Comparison of ENCODE assay signal across 11 cellular contexts in the genomic region with DNA sequence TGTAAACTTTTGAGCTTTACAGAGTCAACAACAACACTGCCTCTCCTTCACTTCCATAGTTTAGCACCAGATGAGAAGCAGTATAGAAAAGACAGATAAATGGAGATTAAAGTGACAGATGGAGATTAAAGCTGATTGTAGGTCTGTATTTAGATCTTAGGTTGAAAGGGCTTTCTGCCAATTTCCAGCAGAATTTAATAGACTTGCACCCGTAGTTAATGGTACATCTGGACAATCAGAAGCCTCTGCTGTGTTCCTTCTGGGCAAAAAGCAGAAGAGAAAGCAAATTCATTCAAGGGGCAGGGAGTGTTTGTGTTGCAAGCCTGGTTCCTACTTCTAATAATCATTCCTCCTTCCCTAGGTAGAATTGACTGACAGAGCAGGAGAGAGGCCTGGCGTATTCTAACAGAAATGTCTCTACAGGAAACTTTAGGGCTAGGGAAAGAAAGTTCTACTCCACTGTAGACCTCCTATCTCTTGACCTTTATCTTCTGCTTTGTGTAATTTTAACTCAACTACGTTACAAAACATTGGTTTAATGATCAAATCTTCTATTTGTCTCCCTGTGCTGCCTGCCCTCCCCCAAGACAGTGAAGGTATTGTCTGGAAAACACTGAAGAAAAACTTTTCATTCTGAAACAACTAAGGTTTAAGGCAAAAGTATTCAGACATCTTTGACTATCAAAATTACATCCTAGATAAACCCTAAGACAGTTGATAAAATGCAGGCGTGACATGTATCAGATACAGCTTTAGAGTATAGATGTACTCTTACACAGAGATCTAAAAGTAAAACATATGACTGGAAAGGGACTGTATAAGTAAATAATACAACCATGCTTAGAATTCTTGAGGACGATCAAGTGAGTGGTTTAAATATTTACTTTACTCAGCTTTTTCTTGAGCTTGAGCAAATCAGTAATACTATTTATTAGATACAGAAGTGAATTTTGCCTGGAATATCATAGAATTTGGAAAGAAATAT. TPM values are rescaled to one million over a fixed set of nuclear protein-coding genes. Genes with fewer than 3 reads are reported as not detected.
DNase-seq lines count a peak whose midpoint lies in the region; ATAC-seq, FAIRE-seq and TF ChIP-seq lines count a peak whose summit lies in the region.
"Had no signal": no experiment of that assay in that cellular context is flagged by ENCODE, and none has a peak within 500 bp of the region (broad histone marks: within the 10 kb centered on the region; RNA-seq: fewer than 3 reads in every experiment).

No MANE protein-coding gene starts in this region.

- H3K9me3 Mint-ChIP-seq in neural progenitor cell = no peaks in the 10 kb centered on the region
- H3K9me3 Mint-ChIP-seq in stimulated activated effector memory CD8-positive, alpha-beta T cell treated with anti-CD3 and anti-CD28 coated beads, Interleukin-12 subunit alpha, Interleukin-12 subunit beta, amount 100 ng/mL, for 72 hours = no peaks in the 10 kb centered on the region
- H3K9me3 Mint-ChIP-seq in activated CD8-positive, alpha-beta T cell treated with anti-CD3 and anti-CD28 coated beads for 36 hours = no peaks in the 10 kb centered on the region
- H3K9me3 Mint-ChIP-seq: activated CD4-positive, alpha-beta T cell treated with anti-CD3 and anti-CD28 coated beads, Interleukin-2, amount 10 ng/mL, durations not matched to agents 24 days and 14 days had no signal

- peak overlapping the region; percentile 18 for H3K27ac Mint-ChIP-seq in neural progenitor cell
- H3K27ac Mint-ChIP-seq in stimulated activated effector memory CD8-positive, alpha-beta T cell treated with anti-CD3 and anti-CD28 coated beads, Interleukin-12 subunit alpha, Interleukin-12 subunit beta, amount 100 ng/mL, for 72 hours = no peak overlapping the region
- no peak overlapping the region for H3K27ac Mint-ChIP-seq in activated CD8-positive, alpha-beta T cell treated with anti-CD3 and anti-CD28 coated beads for 36 hours
- H3K27ac Mint-ChIP-seq: activated CD4-positive, alpha-beta T cell treated with anti-CD3 and anti-CD28 coated beads, Interleukin-2, amount 10 ng/mL, durations not matched to agents 24 days and 14 days had no signal

- CTCF ChIA-PET in K562 (lab: Yijun Ruan, JAX; ENCODE audit: low intra/inter-chr PET ratio) = no interaction called here
- CTCF ChIA-PET in activated CD8-positive, alpha-beta T cell treated with anti-CD3 and anti-CD28 coated beads for 36 hours (lab: Charles Lee) = no interaction called here

- H3K9ac ChIP-seq in HUES48 (ENCODE audit: low read depth, low read length) (no peak overlapping the region), K562 (ENCODE audit: insufficient read depth in 1 of 2, low read depth in 2 of 2, low read length in 2 of 2) (no peak overlapping the region), neural progenitor cell (no peak overlapping the region)

- H3K27me3 ChIP-seq in HUES48 (ENCODE audit: control insufficient read depth, insufficient read depth, low read length) = no peaks in the 10 kb centered on the region
- H3K27me3 ChIP-seq in K562 (ENCODE audit: control insufficient read depth in 2 of 2, insufficient read depth in 2 of 2, low read length in 2 of 2) = peaks cover 0 to 6% of the 10 kb centered on the region in 2 experiments; a peak in 1 of 5 replicates
- no peaks in the 10 kb centered on the region for H3K27me3 ChIP-seq in neural progenitor cell

- H3K36me3 ChIP-seq in HUES48 (ENCODE audit: control insufficient read depth, insufficient read depth, low read length) (no peaks in the 10 kb centered on the region), K562 (ENCODE audit: control insufficient read depth, insufficient read depth, low read length) (no peaks in the 10 kb centered on the region), neural progenitor cell (no peaks in the 10 kb centered on the region)

- H3K79me2 ChIP-seq in K562 (ENCODE audit: control insufficient read depth, insufficient read depth, low read length) (no peaks in the 10 kb centered on the region), neural progenitor cell (ENCODE audit: low read depth) (peaks cover 9% of the 10 kb centered on the region)

- peaks cover 24% of the 10 kb centered on the region for H3K4me1 ChIP-seq in HUES48 (ENCODE audit: control insufficient read depth, insufficient read depth, low read length)
- no peaks in the 10 kb centered on the region; a peak in 1 of 5 replicates for H3K4me1 ChIP-seq in K562 (replicated peaks in 1 of 2; ENCODE audit: control insufficient read depth in 2 of 2, insufficient read depth in 2 of 2, low read length in 2 of 2)
- H3K4me1 ChIP-seq in neural progenitor cell = peaks cover 11% of the 10 kb centered on the region

- H3K4me3 ChIP-seq in HUES48 (ENCODE audit: low read depth, low read length) = no peak overlapping the region
- no peak overlapping the region for H3K4me3 ChIP-seq in K562
- H3K4me3 ChIP-seq in neural progenitor cell = no peak overlapping the region

- H2AFZ ChIP-seq in K562 (ENCODE audit: low read depth, low read length) = no peak overlapping the region
- H2AFZ ChIP-seq in neural progenitor cell (replicated peaks) = no peak overlapping the region

- BruUV-seq in K562 (replicated peaks; lab: Mats Ljungman, UMichigan) = no TSS peak

- H3K9me3 ChIP-seq in HUES48 (ENCODE audit: control insufficient read depth, insufficient read depth, low read length) (no peaks in the 10 kb centered on the region), K562 (replicated peaks; ENCODE audit: control insufficient read depth, insufficient read depth, low read depth, low read length) (no peaks in the 10 kb centered on the region), neural progenitor cell (ENCODE audit: low read depth) (no peaks in the 10 kb centered on the region)

- WGBS in K562 (ENCODE audit: insufficient coverage, low coverage, missing lambda C conversion rate) = 2% methylated on average over 5 of the region's 5 CpGs

- in situ Hi-C loops in K562 (cut with MboI) = no loop called here

- no peak for FAIRE-seq in K562 (lab: Jason Lieb, UNC)

- no peak for TF ChIP-seq POLR2A in K562 (conservative IDR thresholded peaks at IDR 0.05)

- DNase-seq in NCI-H2227 (lab: John Stamatoyannopoulos, UW; ENCODE audit: unreplicated experiment) = peak; percentile 73
- no peak for DNase-seq in K562 (ENCODE audit: extremely low read depth in 1 of 4, low spot score in 3 of 4)
- DNase-seq in neural progenitor cell (ENCODE audit: low spot score) = no peak
- DNase-seq in caudate nucleus (lab: John Stamatoyannopoulos, UW) = no peak
- DNase-seq in stimulated activated effector memory CD8-positive, alpha-beta T cell treated with anti-CD3 and anti-CD28 coated beads, Interleukin-12 subunit alpha, Interleukin-12 subunit beta, amount 100 ng/mL, for 72 hours (ENCODE audit: low spot score in 2 of 2) = no peak
- DNase-seq in epidermal melanocyte (ENCODE audit: insufficient read length, low spot score) = no peak
- DNase-seq in activated CD8-positive, alpha-beta T cell treated with anti-CD3 and anti-CD28 coated beads for 36 hours = no peak
- DNase-seq: activated CD4-positive, alpha-beta T cell treated with anti-CD3 and anti-CD28 coated beads, Interleukin-2, amount 10 ng/mL, durations not matched to agents 24 days and 14 days; activated effector memory CD4-positive, alpha-beta T cell treated with Interleukin-2 at 50 U/mL for 16 hours had no signal

- H3K4me1 Mint-ChIP-seq in neural progenitor cell = peaks cover 11% of the 10 kb centered on the region
- no peaks in the 10 kb centered on the region for H3K4me1 Mint-ChIP-seq in stimulated activated effector memory CD8-positive, alpha-beta T cell treated with anti-CD3 and anti-CD28 coated beads, Interleukin-12 subunit alpha, Interleukin-12 subunit beta, amount 100 ng/mL, for 72 hours
- H3K4me1 Mint-ChIP-seq in activated CD8-positive, alpha-beta T cell treated with anti-CD3 and anti-CD28 coated beads for 36 hours (ENCODE audit: low read depth) = no peaks in the 10 kb centered on the region
- H3K4me1 Mint-ChIP-seq: activated CD4-positive, alpha-beta T cell treated with anti-CD3 and anti-CD28 coated beads, Interleukin-2, amount 10 ng/mL, durations not matched to agents 24 days and 14 days had no signal

- intact Hi-C loops in K562 (cut with micrococcal nuclease) = no loop called here
- intact Hi-C loops in activated CD8-positive, alpha-beta T cell treated with anti-CD3 and anti-CD28 coated beads for 36 hours (cut with micrococcal nuclease) = no loop called here

- POLR2A ChIA-PET in K562 (lab: Yijun Ruan, JAX) = interaction anchor here (0.6 to 1.6 kb wide), 4 partner anchors 12 to 22 kb away, joined by 3 to 4 read pairs (median 3); no protein-coding TSS in a partner anchor
- POLR2A ChIA-PET in activated CD8-positive, alpha-beta T cell treated with anti-CD3 and anti-CD28 coated beads for 36 hours (lab: Charles Lee) = no interaction called here

- TF ChIP-seq CTCF in K562 (IDR thresholded peaks at IDR 0.05 in 2 of 3, conservative IDR thresholded peaks at IDR 0.05 in 1 of 3; ENCODE audit: insufficient read depth in 2 of 3, low read depth in 1 of 3, low read length in 3 of 3) = no peak
- TF ChIP-seq CTCF in neural progenitor cell (IDR thresholded peaks at IDR 0.05) = no peak
- no peak for TF ChIP-seq CTCF in activated CD8-positive, alpha-beta T cell treated with anti-CD3 and anti-CD28 coated beads for 36 hours (IDR thresholded peaks at IDR 0.05)

- no peak for TF ChIP-seq EP300 in K562 (IDR thresholded peaks at IDR 0.05; ENCODE audit: low read length)

- H3K36me3 Mint-ChIP-seq in neural progenitor cell = no peaks in the 10 kb centered on the region
- H3K36me3 Mint-ChIP-seq in stimulated activated effector memory CD8-positive, alpha-beta T cell treated with anti-CD3 and anti-CD28 coated beads, Interleukin-12 subunit alpha, Interleukin-12 subunit beta, amount 100 ng/mL, for 72 hours = no peaks in the 10 kb centered on the region
- H3K36me3 Mint-ChIP-seq in activated CD8-positive, alpha-beta T cell treated with anti-CD3 and anti-CD28 coated beads for 36 hours (ENCODE audit: low read depth) = no peaks in the 10 kb centered on the region

- H4K20me1 ChIP-seq in K562 (replicated peaks; ENCODE audit: control insufficient read depth, insufficient read depth, low read length) (no peaks in the 10 kb centered on the region), neural progenitor cell (ENCODE audit: low read depth) (no peaks in the 10 kb centered on the region)

- peak overlapping the region; percentile 24 for H3K27ac ChIP-seq in HUES48 (ENCODE audit: low read depth, low read length)
- H3K27ac ChIP-seq in K562 (ENCODE audit: extremely low read depth, low read depth, low read length) = no peak overlapping the region
- H3K27ac ChIP-seq in neural progenitor cell = peak overlapping the region; percentile 69
- H3K27ac ChIP-seq in caudate nucleus (ENCODE audit: low read depth, low read length) = no peak overlapping the region

- H3K4me3 Mint-ChIP-seq in neural progenitor cell = no peak overlapping the region
- H3K4me3 Mint-ChIP-seq in stimulated activated effector memory CD8-positive, alpha-beta T cell treated with anti-CD3 and anti-CD28 coated beads, Interleukin-12 subunit alpha, Interleukin-12 subunit beta, amount 100 ng/mL, for 72 hours = no peak overlapping the region
- H3K4me3 Mint-ChIP-seq in activated CD8-positive, alpha-beta T cell treated with anti-CD3 and anti-CD28 coated beads for 36 hours = no peak overlapping the region
- H3K4me3 Mint-ChIP-seq: activated CD4-positive, alpha-beta T cell treated with anti-CD3 and anti-CD28 coated beads, Interleukin-2, amount 10 ng/mL, durations not matched to agents 24 days and 14 days had no signal

- H3K9me1 ChIP-seq in K562 (ENCODE audit: control insufficient read depth, insufficient read depth, low read length) = no peaks in the 10 kb centered on the region

- ATAC-seq in K562 = no peak
- ATAC-seq in stimulated activated effector memory CD8-positive, alpha-beta T cell treated with anti-CD3 and anti-CD28 coated beads, Interleukin-12 subunit alpha, Interleukin-12 subunit beta, amount 100 ng/mL, for 72 hours = no peak
- no peak for ATAC-seq in activated CD8-positive, alpha-beta T cell treated with anti-CD3 and anti-CD28 coated beads for 36 hours
- ATAC-seq: esophagus mucosa had no signal

- H3F3A ChIP-seq in neural progenitor cell (ENCODE audit: low read depth) = no peaks in the 10 kb centered on the region

- H3K4me2 ChIP-seq in K562 (ENCODE audit: insufficient read depth, low read length) (no peak overlapping the region), neural progenitor cell (peak overlapping the region; percentile 27)

- no peak for TF ChIP-seq RAD21 in K562 (CRISPR knock-in tag; conservative IDR thresholded peaks at IDR 0.05 in 1 of 2, IDR thresholded peaks at IDR 0.05 in 1 of 2)

- H3K27me3 Mint-ChIP-seq in neural progenitor cell (ENCODE audit: insufficient read depth, low read depth) = no peaks in the 10 kb centered on the region
- peaks cover 2% of the 10 kb centered on the region for H3K27me3 Mint-ChIP-seq in activated CD8-positive, alpha-beta T cell treated with anti-CD3 and anti-CD28 coated beads for 36 hours
- H3K27me3 Mint-ChIP-seq: activated CD4-positive, alpha-beta T cell treated with anti-CD3 and anti-CD28 coated beads, Interleukin-2, amount 10 ng/mL, durations not matched to agents 24 days and 14 days had no signal

RNA-seq across cellular contexts. Expression of a gene that starts 44.5 kb away (rescaled TPM):
- 0.09 and 0.14 TPM in 2 replicates for total RNA-seq in K562 (2011; cell fraction: chromatin; rRNA removed; ENCODE audit: low replicate concordance)
- total RNA-seq in K562 (2011; cell fraction: nucleolus; rRNA removed) = 0.13 and 0.17 TPM in 2 replicates
- 0.07 and 0.15 TPM in 2 replicates for total RNA-seq in K562 (2011; cell fraction: nucleoplasm; rRNA removed)
- total RNA-seq in K562 (2014; rRNA removed) (under 0.01 and 0.04 TPM in 2 replicates), K562 (2014; rRNA removed; fragmentation: Illumina TruSeq; extraction: Trizol) (not detected in 2 replicates), K562 (2015; rRNA removed; fragmentation: Illumina TruSeq; extraction: Trizol) (0.04 TPM in 1 of 2 replicates, not detected in the other), K562 (2021) (0.07 and 0.20 TPM in 2 replicates), neural progenitor cell (ENCODE audit: low replicate concordance) (34.7 and 42.9 TPM in 2 replicates)
- polyA plus RNA-seq in K562 (2011; rRNA removed) (0.01 TPM in 1 of 2 replicates, not detected in the other), K562 (2014; fragmentation: Illumina TruSeq; extraction: Trizol) (not detected in 2 replicates), K562 (2014; fragmentation: Nextera tagmentation; extraction: Ambion mirVana) (not detected), K562 (2014; rRNA removed) (0.01 and 0.03 TPM in 2 replicates)
- not detected in 2 replicates for polyA plus RNA-seq in K562 (2011; cell fraction: cytosol; rRNA removed)
- 0.10 TPM in 1 of 2 replicates, not detected in the other for polyA plus RNA-seq in K562 (2011; cell fraction: nucleus; rRNA removed)
- 0.01 TPM in 2 replicates for polyA plus RNA-seq in K562 (2012)
- polyA minus RNA-seq in K562 (2011; rRNA and poly(A)+ RNA removed) = not detected in 2 replicates
- polyA minus RNA-seq in K562 (2011; cell fraction: cytosol; rRNA and poly(A)+ RNA removed) = not detected in 2 replicates
- polyA minus RNA-seq in K562 (2011; cell fraction: nucleus; rRNA and poly(A)+ RNA removed) = 0.67 TPM in 1 of 2 replicates, not detected in the other
- total RNA-seq in activated CD8-positive, alpha-beta T cell treated with anti-CD3 and anti-CD28 coated beads for 36 hours = not detected
- total RNA-seq: activated CD4-positive, alpha-beta T cell treated with anti-CD3 and anti-CD28 coated beads, Interleukin-2, amount 10 ng/mL, durations not matched to agents 24 days and 14 days had no signal

Comparison
In these comparisons a context has a peak if more than half of its experiments do, and no peak if none do; other contexts are left out.
1. H3K27ac ChIP-seq: peak in HUES48 (single experiment) and neural progenitor cell (single experiment); none in K562 (single experiment) and caudate nucleus (single experiment).
2. RNA of a gene that starts 44.5 kb away (total RNA-seq): 34.7 to 42.9 TPM in neural progenitor cell; not detected in activated CD8-positive, alpha-beta T cell treated with anti-CD3 and anti-CD28 coated beads for 36 hours and under 0.01 to 0.20 TPM in K562; every median in the first group is over 10 times any median in the second.